Comparison of ENCODE assay signal across 1 cellular context in genomic region chr13:52599037-52599852, GRCh38.
TF ChIP-seq lines count a peak whose summit lies in the region.

No MANE protein-coding gene starts in this region.

TF ChIP-seq in GM12878, 131 proteins besides CTCF, POLR2A, EP300 and RAD21 (continued from another document):
- TF ChIP-seq CEBPZ (IDR thresholded peaks at IDR 0.05; ENCODE audit: low read depth, low read length) (no peak), PML (IDR thresholded peaks at IDR 0.05; ENCODE audit: low read length) (no peak), SUPT20H (IDR thresholded peaks at IDR 0.05; ENCODE audit: borderline replicate concordance, control insufficient read depth, low read depth, low read length) (no peak), CREM (IDR thresholded peaks at IDR 0.05; ENCODE audit: low read depth) (no peak), BRCA1 (IDR thresholded peaks at IDR 0.05; ENCODE audit: low read depth, low read length) (no peak), NFYA (IDR thresholded peaks at IDR 0.05; ENCODE audit: borderline replicate concordance, low read depth, low read length) (no peak), SREBF2 (IDR thresholded peaks at IDR 0.05; ENCODE audit: low read length) (no peak), PRDM15 (CRISPR knock-in tag; IDR thresholded peaks at IDR 0.05) (no peak), ZNF207 (IDR thresholded peaks at IDR 0.05; ENCODE audit: borderline replicate concordance) (no peak), FOS (IDR thresholded peaks at IDR 0.05; ENCODE audit: borderline replicate concordance, extremely low read depth, insufficient read length) (no peak), ETV6 (conservative IDR thresholded peaks at IDR 0.05 in 1 of 2, IDR thresholded peaks at IDR 0.05 in 1 of 2; ENCODE audit: borderline replicate concordance in 1 of 2, low read depth in 1 of 2) (no peak), NFXL1 (IDR thresholded peaks at IDR 0.05; ENCODE audit: borderline replicate concordance) (no peak), HCFC1 (IDR thresholded peaks at IDR 0.05; ENCODE audit: low read length) (no peak), MTA3 (IDR thresholded peaks at IDR 0.05; ENCODE audit: borderline replicate concordance, low read length) (no peak)
